In the genomic region with DNA sequence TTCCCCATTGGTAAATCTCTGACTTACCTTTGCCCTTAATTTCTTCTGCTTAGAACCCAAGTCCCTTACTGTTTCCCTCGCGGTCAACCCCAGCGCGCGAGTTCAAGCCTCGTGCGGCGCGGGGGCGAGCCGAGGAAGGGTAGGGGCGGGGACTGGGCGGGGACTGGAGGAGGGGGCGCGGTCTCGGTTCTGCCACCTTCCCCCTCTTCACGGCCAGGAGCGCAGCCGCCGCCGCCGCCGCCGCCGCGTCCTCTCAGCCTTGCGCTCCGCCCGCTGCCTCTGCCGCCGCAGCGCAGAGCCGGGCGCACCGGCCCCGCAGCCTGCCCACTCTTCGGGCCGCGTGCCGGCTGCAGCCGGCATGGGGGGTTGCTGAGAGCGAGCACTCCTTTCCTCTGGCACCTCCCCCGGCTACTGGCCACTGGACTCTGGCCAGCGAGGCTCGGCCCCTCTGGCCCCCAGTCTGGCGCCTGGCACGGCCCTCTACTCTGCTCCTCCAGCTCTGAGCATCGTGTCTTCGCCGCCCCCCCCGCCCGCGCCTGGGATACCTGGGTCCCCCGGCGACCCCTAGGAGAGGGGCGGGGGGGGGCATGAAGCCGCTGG, we compare ENCODE assay signal across 8 cellular contexts.
DNase-seq lines count a peak whose midpoint lies in the region; ATAC-seq and TF ChIP-seq lines count a peak whose summit lies in the region.

A gene with protein sequence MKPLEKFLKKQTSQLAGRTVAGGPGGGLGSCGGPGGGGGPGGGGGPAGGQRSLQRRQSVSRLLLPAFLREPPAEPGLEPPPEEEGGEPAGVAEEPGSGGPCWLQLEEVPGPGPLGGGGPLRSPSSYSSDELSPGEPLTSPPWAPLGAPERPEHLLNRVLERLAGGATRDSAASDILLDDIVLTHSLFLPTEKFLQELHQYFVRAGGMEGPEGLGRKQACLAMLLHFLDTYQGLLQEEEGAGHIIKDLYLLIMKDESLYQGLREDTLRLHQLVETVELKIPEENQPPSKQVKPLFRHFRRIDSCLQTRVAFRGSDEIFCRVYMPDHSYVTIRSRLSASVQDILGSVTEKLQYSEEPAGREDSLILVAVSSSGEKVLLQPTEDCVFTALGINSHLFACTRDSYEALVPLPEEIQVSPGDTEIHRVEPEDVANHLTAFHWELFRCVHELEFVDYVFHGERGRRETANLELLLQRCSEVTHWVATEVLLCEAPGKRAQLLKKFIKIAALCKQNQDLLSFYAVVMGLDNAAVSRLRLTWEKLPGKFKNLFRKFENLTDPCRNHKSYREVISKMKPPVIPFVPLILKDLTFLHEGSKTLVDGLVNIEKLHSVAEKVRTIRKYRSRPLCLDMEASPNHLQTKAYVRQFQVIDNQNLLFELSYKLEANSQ (plus strand): TSS at position 196 of the 600 bp plus-strand sequence. CDS start 392 bp downstream, at position 588.

- no peaks in the 10 kb centered on the region for H3K27me3 Mint-ChIP-seq in memory B cell

- no peak within 1 kb of the TSS for H3K27ac Mint-ChIP-seq in memory B cell

- H3K36me3 Mint-ChIP-seq in memory B cell, result peaks cover 12% of the 10 kb centered on the region

- ATAC-seq in GM19455 (IDR thresholded peaks at IDR 0.05; ENCODE audit: unreplicated experiment), result peak; percentile 77
- peak; percentile 98 for ATAC-seq in memory B cell (ENCODE audit: low read depth)

- no peak for DNase-seq in AG09309 (ENCODE audit: low read depth)
- DNase-seq in NCI-H226, result peak; percentile 76
- DNase-seq in activated CD8-positive, alpha-beta memory T cell treated with anti-CD3 and anti-CD28 coated beads for 24 hours, result peak; percentile 91
- DNase-seq in effector CD8-positive, alpha-beta T cell (lab: John Stamatoyannopoulos, UW), result peak; percentile 67
- DNase-seq in memory B cell (ENCODE audit: low spot score in 2 of 2), result peak; percentile 63 to 71
- peak; percentile 72 for DNase-seq in stimulated activated CD8-positive, alpha-beta memory T cell treated with anti-CD3 and anti-CD28 coated beads, Interleukin-15, amount 100 ng/mL, for 1 hour (ENCODE audit: low read depth)
- DNase-seq in SIG-M5 treated with dmso at 0.1 percent for 504 hours (lab: John Stamatoyannopoulos, UW; ENCODE audit: unreplicated experiment), result no peak

- TF ChIP-seq CTCF in AG09309 (IDR thresholded peaks at IDR 0.05; ENCODE audit: control insufficient read depth, insufficient read depth, low read depth, low read length, missing control alignments), result no peak

- H3K4me1 Mint-ChIP-seq in memory B cell, result peaks cover 7% of the 10 kb centered on the region

- peak within 1 kb of the TSS; percentile 40 for H3K4me3 ChIP-seq in AG09309 (ENCODE audit: control insufficient read depth, low read depth, low read length)

- no peaks in the 10 kb centered on the region for H3K9me3 Mint-ChIP-seq in memory B cell

- H3K4me3 Mint-ChIP-seq in memory B cell, result peak within 1 kb of the TSS; percentile 65

Comparison
In these comparisons a context has a peak if more than half of its experiments do, and no peak if none do; other contexts are left out.
1. DNase-seq: peak in NCI-H226 (single experiment), activated CD8-positive, alpha-beta memory T cell treated with anti-CD3 and anti-CD28 coated beads for 24 hours (single experiment), effector CD8-positive, alpha-beta T cell (single experiment), memory B cell (2 of 2) and stimulated activated CD8-positive, alpha-beta memory T cell treated with anti-CD3 and anti-CD28 coated beads, Interleukin-15, amount 100 ng/mL, for 1 hour (single experiment); none in AG09309 (single experiment) and SIG-M5 treated with dmso at 0.1 percent for 504 hours (single experiment).